In genomic region chr6:46904117-46904516, GRCh38 we compare ENCODE assay signal across 1 cellular context.
TF ChIP-seq lines count a peak whose summit lies in the region.

No MANE protein-coding gene starts in this region.

TF ChIP-seq in SK-N-SH, 30 proteins besides CTCF, POLR2A, EP300 and RAD21 (continued from another document):
- TF ChIP-seq USF1 (IDR thresholded peaks at IDR 0.05; ENCODE audit: borderline replicate concordance, low read depth) (no peak), TCF12 (IDR thresholded peaks at IDR 0.05) (no peak), NRF1 (IDR thresholded peaks at IDR 0.05; ENCODE audit: low read depth, low read length) (no peak), PBX3 (IDR thresholded peaks at IDR 0.05) (no peak), SMC3 (IDR thresholded peaks at IDR 0.05; ENCODE audit: low read depth, low read length) (no peak), ELF1 (IDR thresholded peaks at IDR 0.05) (no peak), IRF3 (IDR thresholded peaks at IDR 0.05; ENCODE audit: low read depth, low read length) (no peak), GABPA (IDR thresholded peaks at IDR 0.05; ENCODE audit: low read depth) (no peak), RXRA (IDR thresholded peaks at IDR 0.05; ENCODE audit: borderline replicate concordance, low read depth) (no peak), YY1 (IDR thresholded peaks at IDR 0.05; ENCODE audit: low read depth) (no peak), MEF2A (IDR thresholded peaks at IDR 0.05; ENCODE audit: borderline replicate concordance, low read depth) (no peak)
